ENCODE assay signal across 15 cellular contexts in the genomic region with DNA sequence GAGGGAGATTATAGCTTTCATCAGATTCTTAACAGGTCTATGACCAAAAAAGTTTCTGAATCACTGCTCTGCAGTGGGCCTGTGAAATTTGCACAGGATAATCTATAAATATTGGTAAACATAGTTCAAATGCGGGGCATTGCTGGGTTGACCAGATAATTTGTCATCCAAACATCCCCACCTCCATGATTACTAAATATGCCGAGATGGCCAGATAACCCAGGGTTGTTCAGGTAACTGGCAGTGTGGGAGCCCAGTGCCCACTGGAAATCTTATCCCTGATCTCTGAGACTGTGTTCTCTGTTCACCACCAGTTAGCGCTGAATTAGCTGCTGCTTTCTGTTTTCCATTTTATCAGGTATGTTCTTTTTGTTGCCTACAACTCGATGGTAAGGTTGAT. TPM values are rescaled to one million over a fixed set of nuclear protein-coding genes. Genes with fewer than 3 reads are reported as not detected.
DNase-seq lines count a peak whose midpoint lies in the region; ATAC-seq and TF ChIP-seq lines count a peak whose summit lies in the region.
"Had no signal": no experiment of that assay in that cellular context is flagged by ENCODE, and none has a peak within 500 bp of the region (broad histone marks: within the 10 kb centered on the region; RNA-seq: fewer than 3 reads in every experiment).

No MANE protein-coding gene starts in this region.

- H3K27me3 ChIP-seq in ACC112 (ENCODE audit: insufficient read depth, low read length) (no peaks in the 10 kb centered on the region), PC-9 (ENCODE audit: insufficient read depth, low read depth) (no peaks in the 10 kb centered on the region), neural progenitor cell (no peaks in the 10 kb centered on the region)
- H3K27me3 ChIP-seq: esophagus muscularis mucosa, heart right ventricle had no signal

- H3K9me3 Mint-ChIP-seq in neural progenitor cell, result no peaks in the 10 kb centered on the region
- H3K9me3 Mint-ChIP-seq: activated CD4-positive, alpha-beta T cell treated with anti-CD3 and anti-CD28 coated beads, Interleukin-2, amount 10 ng/mL, durations not matched to agents 24 days and 14 days; CD8-positive, alpha-beta memory T cell; stimulated activated naive B cell treated with anti-CD40 and anti-IgM and Interleukin-4, amounts not matched to agents 10 μg/mL and 1 μg/mL and 100 μg/mL, for 72 hours had no signal

- no TSS peak for BruUV-seq in PC-9 (replicated peaks; lab: Mats Ljungman, UMichigan)

- DNase-seq in PC-9, result peak in 1 of 2 experiments; percentile 70
- DNase-seq in epithelial cell of prostate (ENCODE audit: low read depth, low spot score), result no peak
- DNase-seq in neural progenitor cell (ENCODE audit: low spot score), result no peak
- DNase-seq in erythroblast (lab: John Stamatoyannopoulos, UW), result no peak
- DNase-seq in NCI-H187 treated with DMSO at 0.1 percent for 48 hours (lab: John Stamatoyannopoulos, UW), result no peak
- DNase-seq in DMS53 treated with DMSO at 0.1 percent for 48 hours (lab: John Stamatoyannopoulos, UW; ENCODE audit: unreplicated experiment), result no peak
- DNase-seq: activated CD4-positive, alpha-beta T cell treated with anti-CD3 and anti-CD28 coated beads, Interleukin-2, amount 10 ng/mL, durations not matched to agents 24 days and 14 days; activated naive CD4-positive, alpha-beta T cell; CD8-positive, alpha-beta memory T cell; heart right ventricle; NCI-H1694 treated with DMSO at 0.1 percent for 48 hours; stimulated activated naive B cell treated with anti-CD40 and anti-IgM and Interleukin-4, amounts not matched to agents 10 μg/mL and 1 μg/mL and 100 μg/mL, for 72 hours had no signal

- H3K4me3 ChIP-seq in ACC112 (ENCODE audit: low read depth, low read length) (peak overlapping the region; percentile 44; the same call in 1 of the 2 replicates), PC-9 (peak overlapping the region; percentile 40; the same call in 1 of the 2 replicates), neural progenitor cell (no peak overlapping the region)
- H3K4me3 ChIP-seq: esophagus muscularis mucosa, heart right ventricle had no signal

- peaks cover 10% of the 10 kb centered on the region for H3K27me3 Mint-ChIP-seq in neural progenitor cell (ENCODE audit: insufficient read depth, low read depth)
- H3K27me3 Mint-ChIP-seq: activated CD4-positive, alpha-beta T cell treated with anti-CD3 and anti-CD28 coated beads, Interleukin-2, amount 10 ng/mL, durations not matched to agents 24 days and 14 days; stimulated activated naive B cell treated with anti-CD40 and anti-IgM and Interleukin-4, amounts not matched to agents 10 μg/mL and 1 μg/mL and 100 μg/mL, for 72 hours had no signal

- H3K36me3 ChIP-seq in ACC112 (ENCODE audit: insufficient read depth, low read length) (no peaks in the 10 kb centered on the region), PC-9 (ENCODE audit: low read depth) (no peaks in the 10 kb centered on the region), neural progenitor cell (no peaks in the 10 kb centered on the region)
- H3K36me3 ChIP-seq: esophagus muscularis mucosa, heart right ventricle had no signal

- no peak overlapping the region for H3K9ac ChIP-seq in neural progenitor cell

- CTCF ChIA-PET in PC-9 (lab: Charles Lee), result interaction anchor here (0.8 kb wide), 1 partner anchor 118 kb away, joined by 16 read pairs; the partner anchor contains the start of gene PEX6

- H3K4me2 ChIP-seq in PC-9, result peak overlapping the region; percentile 80
- no peak overlapping the region for H3K4me2 ChIP-seq in neural progenitor cell

- H4K20me1 ChIP-seq in PC-9 (ENCODE audit: insufficient read depth) (no peaks in the 10 kb centered on the region), neural progenitor cell (ENCODE audit: low read depth) (peaks cover 25% of the 10 kb centered on the region)

- H3K4me1 Mint-ChIP-seq in neural progenitor cell, result peaks cover 47% of the 10 kb centered on the region

- no peak overlapping the region for H2AFZ ChIP-seq in ACC112 (ENCODE audit: low read length, unreplicated experiment)
- H2AFZ ChIP-seq in PC-9, result no peak overlapping the region
- no peak overlapping the region for H2AFZ ChIP-seq in neural progenitor cell (replicated peaks)

- no peak overlapping the region for H3K4me3 Mint-ChIP-seq in neural progenitor cell
- H3K4me3 Mint-ChIP-seq: activated CD4-positive, alpha-beta T cell treated with anti-CD3 and anti-CD28 coated beads, Interleukin-2, amount 10 ng/mL, durations not matched to agents 24 days and 14 days; CD8-positive, alpha-beta memory T cell; stimulated activated naive B cell treated with anti-CD40 and anti-IgM and Interleukin-4, amounts not matched to agents 10 μg/mL and 1 μg/mL and 100 μg/mL, for 72 hours had no signal

- H3K4me1 ChIP-seq in ACC112 (ENCODE audit: control insufficient read depth, insufficient read depth, low read length, unreplicated experiment) (peaks cover 29% of the 10 kb centered on the region), PC-9 (replicated peaks; ENCODE audit: insufficient read depth) (peaks cover 51% of the 10 kb centered on the region), neural progenitor cell (peaks cover 32% of the 10 kb centered on the region)

- H3K27ac Mint-ChIP-seq in neural progenitor cell, result no peak overlapping the region
- H3K27ac Mint-ChIP-seq: activated CD4-positive, alpha-beta T cell treated with anti-CD3 and anti-CD28 coated beads, Interleukin-2, amount 10 ng/mL, durations not matched to agents 24 days and 14 days; CD8-positive, alpha-beta memory T cell; stimulated activated naive B cell treated with anti-CD40 and anti-IgM and Interleukin-4, amounts not matched to agents 10 μg/mL and 1 μg/mL and 100 μg/mL, for 72 hours had no signal

- peaks cover 2% of the 10 kb centered on the region for H3K36me3 Mint-ChIP-seq in neural progenitor cell
- H3K36me3 Mint-ChIP-seq: CD8-positive, alpha-beta memory T cell; stimulated activated naive B cell treated with anti-CD40 and anti-IgM and Interleukin-4, amounts not matched to agents 10 μg/mL and 1 μg/mL and 100 μg/mL, for 72 hours had no signal

- H3K27ac ChIP-seq in ACC112 (ENCODE audit: low read depth, low read length), result peak overlapping the region; percentile 54
- peak overlapping the region; percentile 89 for H3K27ac ChIP-seq in PC-9
- peak overlapping the region; percentile 96 for H3K27ac ChIP-seq in epithelial cell of prostate
- H3K27ac ChIP-seq in neural progenitor cell, result peak overlapping the region; percentile 82
- H3K27ac ChIP-seq: heart right ventricle had no signal

- ATAC-seq in GM19463 (IDR thresholded peaks at IDR 0.05; ENCODE audit: unreplicated experiment), result no peak
- ATAC-seq: stimulated activated naive B cell treated with anti-CD40 and anti-IgM and Interleukin-4, amounts not matched to agents 10 μg/mL and 1 μg/mL and 100 μg/mL, for 72 hours had no signal

- no peak for TF ChIP-seq POLR2A in erythroblast (IDR thresholded peaks at IDR 0.05; ENCODE audit: low read length)

- intact Hi-C loops in PC-9 (cut with micrococcal nuclease; ENCODE audit: unreplicated experiment), result loop anchor here (1.0 to 2.0 kb wide), 2 partner anchors 21 to 168 kb away; partner anchors contain the start of genes CNPY3 and PTK7

- H3K9me2 ChIP-seq in PC-9 (ENCODE audit: insufficient read depth), result no peaks in the 10 kb centered on the region

- POLR2A ChIA-PET in PC-9 (lab: Charles Lee; ENCODE audit: unreplicated experiment), result interaction anchor here (1.1 kb wide), 1 partner anchor 21 kb away, joined by 5 read pairs; no protein-coding TSS in a partner anchor

- peaks cover 21% of the 10 kb centered on the region for H3K79me2 ChIP-seq in ACC112 (ENCODE audit: control insufficient read depth, insufficient read depth, low read length, unreplicated experiment)
- peaks cover 68% of the 10 kb centered on the region for H3K79me2 ChIP-seq in PC-9 (ENCODE audit: low read depth)
- peaks cover 98% of the 10 kb centered on the region for H3K79me2 ChIP-seq in neural progenitor cell (ENCODE audit: low read depth)

- H3K9me3 ChIP-seq in PC-9 (ENCODE audit: insufficient read depth, low read depth) (no peaks in the 10 kb centered on the region), neural progenitor cell (ENCODE audit: low read depth) (no peaks in the 10 kb centered on the region)
- H3K9me3 ChIP-seq: esophagus muscularis mucosa, heart right ventricle had no signal

- H3F3A ChIP-seq in PC-9 (ENCODE audit: insufficient read depth, low read depth) (peaks cover 34% of the 10 kb centered on the region), neural progenitor cell (ENCODE audit: low read depth) (peaks cover 37% of the 10 kb centered on the region)

- TF ChIP-seq CTCF in PC-9 (conservative IDR thresholded peaks at IDR 0.05) (no peak), neural progenitor cell (IDR thresholded peaks at IDR 0.05) (no peak)

RNA-seq across cellular contexts. Expression of gene PTK7, which starts 21.4 kb away (rescaled TPM):
- total RNA-seq in PC-9 (2021) (106 and 110 TPM in 2 replicates), neural progenitor cell (ENCODE audit: low replicate concordance) (68.0 and 155 TPM in 2 replicates)

RNA-seq across cellular contexts. Expression of gene KLC4, which starts 38.1 kb away (rescaled TPM):
- total RNA-seq in PC-9 (2021), result 46.2 and 46.7 TPM in 2 replicates
- total RNA-seq in neural progenitor cell (ENCODE audit: low replicate concordance), result 12.6 and 28.2 TPM in 2 replicates

RNA-seq across cellular contexts. Expression of gene MRPL2, which starts 38.3 kb away (rescaled TPM):
- 86.2 and 110 TPM in 2 replicates for total RNA-seq in PC-9 (2021)
- 20.7 and 31.7 TPM in 2 replicates for total RNA-seq in neural progenitor cell (ENCODE audit: low replicate concordance)

RNA-seq across cellular contexts. Expression of gene CUL7, which starts 43.9 kb away (rescaled TPM):
- total RNA-seq in PC-9 (2021), result 22.8 and 32.4 TPM in 2 replicates
- total RNA-seq in neural progenitor cell (ENCODE audit: low replicate concordance), result 23.1 and 43.7 TPM in 2 replicates
